Comparison of ENCODE assay signal across 23 cellular contexts in the genomic region with DNA sequence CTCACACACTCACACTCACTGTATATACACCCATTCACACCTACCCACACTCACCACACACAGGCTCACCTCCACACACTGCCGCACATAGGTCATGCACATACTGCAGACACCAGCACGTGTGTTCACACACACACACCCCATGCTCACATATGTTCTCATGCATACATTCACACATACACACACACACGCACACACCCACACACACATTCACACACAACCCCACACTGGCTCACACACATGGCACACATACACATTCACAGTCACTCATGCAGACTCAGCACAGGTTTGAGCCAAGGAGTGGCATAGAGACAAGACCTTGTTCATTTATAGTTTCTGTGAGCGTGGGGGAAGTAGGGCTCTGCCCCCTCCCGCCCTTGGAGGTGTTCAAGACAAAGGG. TPM values are rescaled to one million over a fixed set of nuclear protein-coding genes. Genes with fewer than 3 reads are reported as not detected.
"Had no signal": no experiment of that assay in that cellular context is flagged by ENCODE, and none has a peak within 500 bp of the region (broad histone marks: within the 10 kb centered on the region; RNA-seq: fewer than 3 reads in every experiment).

No MANE protein-coding gene starts in this region.

- H3K9me3 ChIP-seq: lower lobe of right lung, ovary, psoas muscle, right atrium auricular region, testis had no signal

- H3K36me3 Mint-ChIP-seq: activated CD4-positive, alpha-beta memory T cell treated with anti-CD3 and anti-CD28 coated beads for 36 hours; naive B cell; stimulated activated memory B cell treated with anti-CD40 and anti-IgM and Interleukin-4, amounts not matched to agents 10 μg/mL and 1 μg/mL and 100 μg/mL, for 72 hours had no signal

- H3K4me1 Mint-ChIP-seq: activated B cell treated with CpG ODN at 0.5 μM for 24 hours; stimulated activated memory B cell treated with anti-CD40 and anti-IgM and Interleukin-4, amounts not matched to agents 10 μg/mL and 1 μg/mL and 100 μg/mL, for 72 hours had no signal

- H3K27ac Mint-ChIP-seq: activated B cell treated with CpG ODN at 0.5 μM for 24 hours; activated CD4-positive, alpha-beta memory T cell treated with anti-CD3 and anti-CD28 coated beads for 36 hours; naive B cell; stimulated activated memory B cell treated with anti-CD40 and anti-IgM and Interleukin-4, amounts not matched to agents 10 μg/mL and 1 μg/mL and 100 μg/mL, for 72 hours; T-helper 17 cell had no signal

- H3K4me3 Mint-ChIP-seq: activated B cell treated with CpG ODN at 0.5 μM for 24 hours; activated CD4-positive, alpha-beta memory T cell treated with anti-CD3 and anti-CD28 coated beads for 36 hours; naive B cell; stimulated activated memory B cell treated with anti-CD40 and anti-IgM and Interleukin-4, amounts not matched to agents 10 μg/mL and 1 μg/mL and 100 μg/mL, for 72 hours; T-helper 17 cell had no signal

- ATAC-seq: lower lobe of right lung; psoas muscle; stimulated activated memory B cell treated with anti-CD40 and anti-IgM and Interleukin-4, amounts not matched to agents 10 μg/mL and 1 μg/mL and 100 μg/mL, for 72 hours; T-helper 17 cell had no signal

- H3K36me3 ChIP-seq: lower lobe of right lung, ovary, right atrium auricular region had no signal

- H3K4me1 ChIP-seq: lower lobe of right lung, psoas muscle had no signal

- H3K9me3 Mint-ChIP-seq: activated B cell treated with CpG ODN at 0.5 μM for 24 hours; activated CD4-positive, alpha-beta memory T cell treated with anti-CD3 and anti-CD28 coated beads for 36 hours; naive B cell; stimulated activated memory B cell treated with anti-CD40 and anti-IgM and Interleukin-4, amounts not matched to agents 10 μg/mL and 1 μg/mL and 100 μg/mL, for 72 hours had no signal

- DNase-seq: activated B cell treated with CpG ODN at 0.5 μM for 24 hours; activated CD4-positive, alpha-beta memory T cell treated with anti-CD3 and anti-CD28 coated beads for 36 hours; activated CD4-positive, alpha-beta T cell treated with anti-CD3 and anti-CD28 coated beads for 4 hours; activated naive CD4-positive, alpha-beta T cell treated with Interleukin-2 at 50 U/mL for 16 hours; activated T-cell treated with anti-CD3 and anti-CD28 coated beads, Interleukin-2, amount 50 U/mL, for 48 hours; effector CD4-positive, alpha-beta T cell; foreskin fibroblast; kidney; lower lobe of right lung; mesendoderm; naive B cell; ovary; psoas muscle; stimulated activated CD4-positive, alpha-beta T cell treated with anti-CD3 and anti-CD28 coated beads, Interleukin-1b, Interleukin-23, amount 100 ng/mL, for 48 hours; SW 1271; T-helper 17 cell; testis; trophoblast cell had no signal

- FAIRE-seq: endometrium, kidney had no signal

- H3K27me3 Mint-ChIP-seq: activated CD4-positive, alpha-beta memory T cell treated with anti-CD3 and anti-CD28 coated beads for 36 hours; naive B cell; T-helper 17 cell had no signal

- H3K4me3 ChIP-seq: lower lobe of right lung, ovary, psoas muscle, right atrium auricular region, skin epidermis, testis had no signal

- H3K27me3 ChIP-seq: ovary, right atrium auricular region, testis had no signal

- H3K27ac ChIP-seq: lower lobe of right lung, ovary, psoas muscle, right atrium auricular region, testis had no signal

RNA-seq across cellular contexts. Expression of a gene that starts 55.3 kb away (rescaled TPM):
- total RNA-seq: cardiac septum, psoas muscle had no signal
